24 cellular contexts compared by ENCODE assay signal in the genomic region with DNA sequence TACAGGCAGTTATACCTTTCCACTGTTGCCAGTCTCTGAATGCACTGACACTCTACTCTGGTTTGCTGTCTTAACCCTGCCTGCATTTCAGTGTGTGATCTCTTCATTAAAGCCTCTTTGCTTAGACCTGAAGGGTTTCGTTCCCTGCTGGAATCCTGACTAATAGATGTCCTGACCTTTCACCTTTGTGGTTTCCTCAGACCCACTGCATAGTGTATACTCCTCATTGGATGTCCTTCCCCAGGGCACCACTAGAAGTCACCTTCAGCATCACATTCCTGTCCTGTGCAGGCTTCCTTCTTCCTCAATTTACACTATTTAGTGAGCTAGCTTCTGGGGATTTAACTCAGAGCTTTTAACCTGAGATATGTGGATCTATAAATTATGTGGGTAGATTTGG.
DNase-seq lines count a peak whose midpoint lies in the region; TF ChIP-seq lines count a peak whose summit lies in the region.
"Had no signal": no experiment of that assay in that cellular context is flagged by ENCODE, and none has a peak within 500 bp of the region (broad histone marks: within the 10 kb centered on the region; RNA-seq: fewer than 3 reads in every experiment).

No MANE protein-coding gene starts in this region.

- no peaks in the 10 kb centered on the region for H3K9me3 Mint-ChIP-seq in nephron progenitor cell
- H3K9me3 Mint-ChIP-seq: activated CD4-positive, alpha-beta memory T cell treated with anti-CD3 and anti-CD28 coated beads for 36 hours; activated naive CD8-positive, alpha-beta T cell treated with anti-CD3 and anti-CD28 coated beads for 36 hours; activated T-helper 2 cell treated with anti-CD3 and anti-CD28 coated beads, Interferon-gamma antibody, Interleukin-2, Interleukin-4, amounts not matched to agents 10 μg/mL and 5 μg/mL and 100 μg/mL, durations not matched to agents 14 hours and 24 hours and 36 hours; neural crest cell; stimulated activated naive CD8-positive, alpha-beta T cell treated with anti-CD3 and anti-CD28 coated beads, Interleukin-15, amount 100 ng/mL, for 72 hours had no signal

- no peak overlapping the region for H3K4me3 Mint-ChIP-seq in nephron progenitor cell
- H3K4me3 Mint-ChIP-seq: activated CD4-positive, alpha-beta memory T cell treated with anti-CD3 and anti-CD28 coated beads for 36 hours; activated naive CD8-positive, alpha-beta T cell treated with anti-CD3 and anti-CD28 coated beads for 36 hours; neural crest cell; stimulated activated naive CD8-positive, alpha-beta T cell treated with anti-CD3 and anti-CD28 coated beads, Interleukin-15, amount 100 ng/mL, for 72 hours had no signal

- intact Hi-C loops in dorsolateral prefrontal cortex (cut with DNase I) = no loop called here

- H3K9me3 ChIP-seq in HAP-1 = no peaks in the 10 kb centered on the region
- H3K9me3 ChIP-seq: left lung, tibial nerve had no signal

- TF ChIP-seq POLR2A in NB4 (IDR thresholded peaks at IDR 0.05; ENCODE audit: extremely low read depth, insufficient read length) = no peak

- no peaks in the 10 kb centered on the region for H3K4me1 ChIP-seq in HAP-1
- H3K4me1 ChIP-seq: left lung, tibial nerve had no signal

- peak overlapping the region; percentile 8 for H3K27ac Mint-ChIP-seq in nephron progenitor cell
- H3K27ac Mint-ChIP-seq: activated CD4-positive, alpha-beta memory T cell treated with anti-CD3 and anti-CD28 coated beads for 36 hours; activated naive CD8-positive, alpha-beta T cell treated with anti-CD3 and anti-CD28 coated beads for 36 hours; activated T-helper 2 cell treated with anti-CD3 and anti-CD28 coated beads, Interferon-gamma antibody, Interleukin-2, Interleukin-4, amounts not matched to agents 10 μg/mL and 5 μg/mL and 100 μg/mL, durations not matched to agents 14 hours and 24 hours and 36 hours; stimulated activated naive CD8-positive, alpha-beta T cell treated with anti-CD3 and anti-CD28 coated beads, Interleukin-15, amount 100 ng/mL, for 72 hours had no signal

- H3K36me3 ChIP-seq in brain microvascular endothelial cell (replicated peaks) = no peaks in the 10 kb centered on the region
- no peaks in the 10 kb centered on the region for H3K36me3 ChIP-seq in HAP-1 (replicated peaks)
- H3K36me3 ChIP-seq: left lung, tibial nerve had no signal

- peaks cover 3% of the 10 kb centered on the region for H3K27me3 Mint-ChIP-seq in nephron progenitor cell (ENCODE audit: low read depth, poor library complexity)
- H3K27me3 Mint-ChIP-seq: activated CD4-positive, alpha-beta memory T cell treated with anti-CD3 and anti-CD28 coated beads for 36 hours; activated naive CD8-positive, alpha-beta T cell treated with anti-CD3 and anti-CD28 coated beads for 36 hours; stimulated activated naive CD8-positive, alpha-beta T cell treated with anti-CD3 and anti-CD28 coated beads, Interleukin-15, amount 100 ng/mL, for 72 hours had no signal

- DNase-seq in HCEC 1CT (peak; percentile 58), NB4 (ENCODE audit: low read depth) (peak; percentile 7), brain microvascular endothelial cell (peak; percentile 1), nephron progenitor cell (no peak), T-helper 9 cell (no peak), HAP-1 (ENCODE audit: low spot score in 2 of 2) (no peak), dorsolateral prefrontal cortex (no peak), NCI-H526 treated with DMSO at 0.1 percent for 48 hours (lab: John Stamatoyannopoulos, UW) (no peak)
- DNase-seq: activated CD4-positive, alpha-beta memory T cell treated with anti-CD3 and anti-CD28 coated beads for 36 hours; activated CD4-positive, CD25-positive, alpha-beta regulatory T cell; activated CD8-positive, alpha-beta memory T cell treated with anti-CD3 and anti-CD28 coated beads, Interleukin-2, amount 50 U/mL, for 48 hours; activated naive CD8-positive, alpha-beta T cell treated with anti-CD3 and anti-CD28 coated beads for 36 hours; C1 segment of cervical spinal cord; erythroblast; foreskin melanocyte; GOT3; left lung; NCI-H1092 treated with DMSO at 0.1 percent for 48 hours; NCI-H1930; NCI-H526; stimulated activated naive CD8-positive, alpha-beta T cell treated with anti-CD3 and anti-CD28 coated beads, Interleukin-15, amount 100 ng/mL, for 72 hours had no signal

- H3K4me3 ChIP-seq in NB4 (ENCODE audit: low read depth, low read length) (no peak overlapping the region), brain microvascular endothelial cell (ENCODE audit: low read depth, low read length) (no peak overlapping the region), HAP-1 (no peak overlapping the region), dorsolateral prefrontal cortex (no peak overlapping the region)
- H3K4me3 ChIP-seq: left lung, tibial nerve had no signal

- no peaks in the 10 kb centered on the region for H3K36me3 Mint-ChIP-seq in nephron progenitor cell (ENCODE audit: low read depth)
- H3K36me3 Mint-ChIP-seq: activated CD4-positive, alpha-beta memory T cell treated with anti-CD3 and anti-CD28 coated beads for 36 hours; activated naive CD8-positive, alpha-beta T cell treated with anti-CD3 and anti-CD28 coated beads for 36 hours had no signal

- in situ Hi-C loops in brain microvascular endothelial cell (cut with HindIII; ENCODE audit: low pct_ligation_motif_present, low sequenced_read_pairs) (no loop called here), HAP-1 (cut with MboI; ENCODE audit: low sequenced_read_pairs) (no loop called here)

- TF ChIP-seq CTCF in NB4 (IDR thresholded peaks at IDR 0.05; ENCODE audit: low read depth, low read length) (no peak), brain microvascular endothelial cell (IDR thresholded peaks at IDR 0.05; ENCODE audit: low read depth, low read length, missing control alignments) (no peak), nephron progenitor cell (IDR thresholded peaks at IDR 0.05) (no peak), dorsolateral prefrontal cortex (IDR thresholded peaks at IDR 0.05 in 54 of 56, conservative IDR thresholded peaks at IDR 0.05 in 2 of 56; ENCODE audit: low read depth in 1 of 56, partially characterized antibody in 56 of 56) (no peak)

- peaks cover 6% of the 10 kb centered on the region for H3K4me1 Mint-ChIP-seq in nephron progenitor cell
- H3K4me1 Mint-ChIP-seq: activated naive CD8-positive, alpha-beta T cell treated with anti-CD3 and anti-CD28 coated beads for 36 hours; neural crest cell; stimulated activated naive CD8-positive, alpha-beta T cell treated with anti-CD3 and anti-CD28 coated beads, Interleukin-15, amount 100 ng/mL, for 72 hours had no signal

- H3K27ac ChIP-seq in brain microvascular endothelial cell (no peak overlapping the region), dorsolateral prefrontal cortex (no peak overlapping the region)
- H3K27ac ChIP-seq: left lung, tibial nerve had no signal

- H3K27me3 ChIP-seq in brain microvascular endothelial cell (replicated peaks) (no peaks in the 10 kb centered on the region), HAP-1 (ENCODE audit: low read depth) (no peaks in the 10 kb centered on the region), dorsolateral prefrontal cortex (no peaks in the 10 kb centered on the region)
- H3K27me3 ChIP-seq: left lung, tibial nerve had no signal

Comparison
In these comparisons a context has a peak if more than half of its experiments do, and no peak if none do; other contexts are left out.
1. DNase-seq: peak in HCEC 1CT (single experiment), NB4 (single experiment) and brain microvascular endothelial cell (single experiment); none in nephron progenitor cell (single experiment), T-helper 9 cell (single experiment), HAP-1 (0 of 2), dorsolateral prefrontal cortex (0 of 10) and NCI-H526 treated with DMSO at 0.1 percent for 48 hours (single experiment).